Comparison of ENCODE assay signal across 15 cellular contexts in genomic region chr10:78567680-78568453, GRCh38.
DNase-seq lines count a peak whose midpoint lies in the region; ATAC-seq lines count a peak whose summit lies in the region.
"Had no signal": no experiment of that assay in that cellular context is flagged by ENCODE, and none has a peak within 500 bp of the region (broad histone marks: within the 10 kb centered on the region; RNA-seq: fewer than 3 reads in every experiment).

No MANE protein-coding gene starts in this region.

- DNase-seq in activated CD8-positive, alpha-beta memory T cell treated with anti-CD3 and anti-CD28 coated beads for 24 hours, result peak; percentile 19
- no peak for DNase-seq in activated CD8-positive, alpha-beta memory T cell treated with anti-CD3 and anti-CD28 coated beads, Interleukin-2, amount 10 ng/mL, durations not matched to agents 7 days and 5 days
- DNase-seq in NCI-H69 (lab: John Stamatoyannopoulos, UW) (peak; percentile 91), left colon (no peak), SK-N-DZ (ENCODE audit: low spot score) (no peak)
- DNase-seq: activated B cell treated with CpG ODN at 0.5 μM for 24 hours; activated CD8-positive, alpha-beta memory T cell treated with anti-CD3 and anti-CD28 coated beads, Interleukin-2, amount 50 U/mL, for 4 hours; effector memory CD4-positive, alpha-beta T cell; NCI-H1436 treated with DMSO at 0.1 percent for 48 hours; nucleus accumbens; stimulated activated naive B cell treated with anti-CD40 and anti-IgM and Interleukin-4, amounts not matched to agents 10 μg/mL and 1 μg/mL and 100 μg/mL, for 72 hours had no signal

- no peaks in the 10 kb centered on the region for H3K36me3 Mint-ChIP-seq in activated CD8-positive, alpha-beta memory T cell treated with anti-CD3 and anti-CD28 coated beads, Interleukin-2, amount 10 ng/mL, durations not matched to agents 7 days and 5 days
- H3K36me3 Mint-ChIP-seq: activated naive CD4-positive, alpha-beta T cell treated with anti-CD3 and anti-CD28 coated beads, Interleukin-2, amount 50 U/mL, for 24 hours; stimulated activated naive B cell treated with anti-CD40 and anti-IgM and Interleukin-4, amounts not matched to agents 10 μg/mL and 1 μg/mL and 100 μg/mL, for 72 hours had no signal

- no peak for ATAC-seq in activated CD8-positive, alpha-beta memory T cell treated with anti-CD3 and anti-CD28 coated beads, Interleukin-2, amount 10 ng/mL, durations not matched to agents 7 days and 5 days
- ATAC-seq in left colon (peak; percentile 67), HG02798 (IDR thresholded peaks at IDR 0.05; ENCODE audit: poor library complexity, unreplicated experiment) (no peak), HG02970 (IDR thresholded peaks at IDR 0.05; ENCODE audit: low FRiP score, unreplicated experiment) (no peak), GM19463 (IDR thresholded peaks at IDR 0.05; ENCODE audit: unreplicated experiment) (no peak)
- ATAC-seq: stimulated activated naive B cell treated with anti-CD40 and anti-IgM and Interleukin-4, amounts not matched to agents 10 μg/mL and 1 μg/mL and 100 μg/mL, for 72 hours had no signal

- intact Hi-C loops in left colon (cut with DNase I, micrococcal nuclease), result no loop called here

- no peak overlapping the region for H3K27ac Mint-ChIP-seq in activated CD8-positive, alpha-beta memory T cell treated with anti-CD3 and anti-CD28 coated beads, Interleukin-2, amount 10 ng/mL, durations not matched to agents 7 days and 5 days
- H3K27ac Mint-ChIP-seq: activated B cell treated with CpG ODN at 0.5 μM for 24 hours; activated naive CD4-positive, alpha-beta T cell treated with anti-CD3 and anti-CD28 coated beads, Interleukin-2, amount 50 U/mL, for 24 hours; stimulated activated naive B cell treated with anti-CD40 and anti-IgM and Interleukin-4, amounts not matched to agents 10 μg/mL and 1 μg/mL and 100 μg/mL, for 72 hours had no signal

- peaks cover 7% of the 10 kb centered on the region for H3K27me3 Mint-ChIP-seq in activated CD8-positive, alpha-beta memory T cell treated with anti-CD3 and anti-CD28 coated beads, Interleukin-2, amount 10 ng/mL, durations not matched to agents 7 days and 5 days

- CTCF ChIA-PET in activated CD8-positive, alpha-beta memory T cell treated with anti-CD3 and anti-CD28 coated beads, Interleukin-2, amount 10 ng/mL, durations not matched to agents 7 days and 5 days (lab: Charles Lee), result no interaction called here

- no peaks in the 10 kb centered on the region for H3K9me3 Mint-ChIP-seq in activated CD8-positive, alpha-beta memory T cell treated with anti-CD3 and anti-CD28 coated beads, Interleukin-2, amount 10 ng/mL, durations not matched to agents 7 days and 5 days (ENCODE audit: low read depth)
- H3K9me3 Mint-ChIP-seq: activated B cell treated with CpG ODN at 0.5 μM for 24 hours; activated naive CD4-positive, alpha-beta T cell treated with anti-CD3 and anti-CD28 coated beads, Interleukin-2, amount 50 U/mL, for 24 hours; stimulated activated naive B cell treated with anti-CD40 and anti-IgM and Interleukin-4, amounts not matched to agents 10 μg/mL and 1 μg/mL and 100 μg/mL, for 72 hours had no signal

- no peaks in the 10 kb centered on the region for H3K4me1 Mint-ChIP-seq in activated CD8-positive, alpha-beta memory T cell treated with anti-CD3 and anti-CD28 coated beads, Interleukin-2, amount 10 ng/mL, durations not matched to agents 7 days and 5 days
- H3K4me1 Mint-ChIP-seq: activated B cell treated with CpG ODN at 0.5 μM for 24 hours; activated naive CD4-positive, alpha-beta T cell treated with anti-CD3 and anti-CD28 coated beads, Interleukin-2, amount 50 U/mL, for 24 hours had no signal

- no peak overlapping the region for H3K4me3 Mint-ChIP-seq in activated CD8-positive, alpha-beta memory T cell treated with anti-CD3 and anti-CD28 coated beads, Interleukin-2, amount 10 ng/mL, durations not matched to agents 7 days and 5 days
- H3K4me3 Mint-ChIP-seq: activated B cell treated with CpG ODN at 0.5 μM for 24 hours; activated naive CD4-positive, alpha-beta T cell treated with anti-CD3 and anti-CD28 coated beads, Interleukin-2, amount 50 U/mL, for 24 hours; stimulated activated naive B cell treated with anti-CD40 and anti-IgM and Interleukin-4, amounts not matched to agents 10 μg/mL and 1 μg/mL and 100 μg/mL, for 72 hours had no signal

Comparison
In these comparisons a context has a peak if more than half of its experiments do, and no peak if none do; other contexts are left out.
1. DNase-seq: peak in activated CD8-positive, alpha-beta memory T cell treated with anti-CD3 and anti-CD28 coated beads for 24 hours (single experiment) and NCI-H69 (single experiment); none in activated CD8-positive, alpha-beta memory T cell treated with anti-CD3 and anti-CD28 coated beads, Interleukin-2, amount 10 ng/mL, durations not matched to agents 7 days and 5 days (single experiment), left colon (0 of 2) and SK-N-DZ (single experiment).